8 cellular contexts compared by ENCODE assay signal in the genomic region with DNA sequence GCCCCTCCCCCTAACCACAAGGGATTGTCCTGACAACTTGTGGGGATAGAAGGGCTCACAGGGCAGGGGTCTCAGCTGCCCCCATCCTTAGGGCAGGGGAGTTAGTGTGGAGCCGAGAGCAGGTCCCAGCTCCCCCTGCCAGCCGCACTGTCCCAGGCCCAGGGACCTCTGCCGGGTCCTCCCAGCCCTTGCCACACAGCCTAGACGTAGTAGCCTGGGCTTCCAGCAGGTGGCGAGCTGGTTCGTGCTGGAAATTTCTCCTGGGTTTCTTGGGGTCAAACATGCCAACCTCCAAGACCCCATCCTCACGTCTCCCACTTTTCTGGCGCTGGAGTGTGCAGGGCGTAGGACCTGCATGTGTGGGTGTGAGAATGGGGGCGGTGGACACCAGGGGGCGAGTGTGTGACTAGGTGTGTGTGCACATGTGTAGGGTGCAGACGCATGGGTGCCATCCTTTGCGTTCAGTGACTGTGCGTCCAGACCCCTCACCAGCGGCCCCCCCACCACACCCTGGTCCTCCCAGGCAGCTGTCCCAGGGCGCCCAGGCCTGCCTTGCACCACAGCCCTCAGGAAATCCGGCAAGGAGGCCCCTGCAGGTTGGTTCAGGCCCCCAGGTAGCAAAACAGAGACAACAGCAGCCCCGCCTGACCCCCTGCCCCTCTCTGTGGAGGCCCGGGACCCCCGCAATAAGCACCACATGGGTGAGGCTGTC. TPM values are rescaled to one million over a fixed set of nuclear protein-coding genes. Genes with fewer than 3 reads are reported as not detected.
DNase-seq lines count a peak whose midpoint lies in the region; ATAC-seq and TF ChIP-seq lines count a peak whose summit lies in the region.

No MANE protein-coding gene starts in this region.

- no peaks in the 10 kb centered on the region for H3K36me3 Mint-ChIP-seq in activated naive CD4-positive, alpha-beta T cell treated with anti-CD3 and anti-CD28 coated beads, Interleukin-2, amount 10 ng/mL, durations not matched to agents 7 days and 5 days

- no peak for ATAC-seq in GM18498 (IDR thresholded peaks at IDR 0.05; ENCODE audit: unreplicated experiment)

- intact Hi-C loops in lower leg skin (cut with DNase I; ENCODE audit: low total_unique reads), result no loop called here

- CTCF ChIA-PET in activated naive CD4-positive, alpha-beta T cell treated with anti-CD3 and anti-CD28 coated beads, Interleukin-2, amount 10 ng/mL, durations not matched to agents 7 days and 5 days (lab: Charles Lee), result interaction anchor here (1.0 to 8.9 kb wide), 8 partner anchors 16 to 182 kb away, joined by 3 to 109 read pairs (median 4); no protein-coding TSS in a partner anchor

- no peaks in the 10 kb centered on the region for H3K9me3 Mint-ChIP-seq in activated naive CD4-positive, alpha-beta T cell treated with anti-CD3 and anti-CD28 coated beads, Interleukin-2, amount 10 ng/mL, durations not matched to agents 7 days and 5 days

- H3K4me1 Mint-ChIP-seq in activated naive CD4-positive, alpha-beta T cell treated with anti-CD3 and anti-CD28 coated beads, Interleukin-2, amount 10 ng/mL, durations not matched to agents 7 days and 5 days, result peaks cover 3% of the 10 kb centered on the region

- TF ChIP-seq CTCF in GM12865 (IDR thresholded peaks at IDR 0.05; ENCODE audit: insufficient read depth, low read depth, low read length, missing control alignments) (peak; percentile 79), NB4 (IDR thresholded peaks at IDR 0.05; ENCODE audit: low read depth, low read length) (peak; percentile 91), lower leg skin (IDR thresholded peaks at IDR 0.05) (peak in 1 of 3 donors; percentile 22)

- no peak overlapping the region for H3K4me3 ChIP-seq in GM12865 (ENCODE audit: low read depth, low read length)
- no peak overlapping the region for H3K4me3 ChIP-seq in NB4 (ENCODE audit: low read depth, low read length)
- no peak overlapping the region for H3K4me3 ChIP-seq in lower leg skin (ENCODE audit: low read depth, poor library complexity, severe bottlenecking)

- H3K27ac Mint-ChIP-seq in activated naive CD4-positive, alpha-beta T cell treated with anti-CD3 and anti-CD28 coated beads, Interleukin-2, amount 10 ng/mL, durations not matched to agents 7 days and 5 days, result no peak overlapping the region

- no peak for TF ChIP-seq POLR2A in NB4 (IDR thresholded peaks at IDR 0.05; ENCODE audit: extremely low read depth, insufficient read length)
- no peak for TF ChIP-seq POLR2A in lower leg skin (IDR thresholded peaks at IDR 0.05)

- no peak overlapping the region for H3K4me3 Mint-ChIP-seq in activated naive CD4-positive, alpha-beta T cell treated with anti-CD3 and anti-CD28 coated beads, Interleukin-2, amount 10 ng/mL, durations not matched to agents 7 days and 5 days

- 61 to 63% methylated on average over 15 to 20 of the region's 20 CpGs for WGBS in lower leg skin, 2 donors

- DNase-seq in GM12865 (ENCODE audit: low read depth) (peak; percentile 42), NB4 (ENCODE audit: low read depth) (peak; percentile 53), iPS-NIHi11 (ENCODE audit: low spot score) (peak; percentile 81), lower leg skin (ENCODE audit: low spot score in 2 of 2) (no peak), NCI-H345 (lab: John Stamatoyannopoulos, UW) (no peak)
- DNase-seq in activated naive CD4-positive, alpha-beta T cell treated with anti-CD3 and anti-CD28 coated beads, Interleukin-2, amount 10 ng/mL, durations not matched to agents 7 days and 5 days, result peak; percentile 65
- peak; percentile 50 for DNase-seq in stimulated activated CD4-positive, alpha-beta T cell treated with anti-CD3 and anti-CD28 coated beads, Interleukin-4, amount 100 ng/mL, for 24 hours

- no peaks in the 10 kb centered on the region for H3K27me3 Mint-ChIP-seq in activated naive CD4-positive, alpha-beta T cell treated with anti-CD3 and anti-CD28 coated beads, Interleukin-2, amount 10 ng/mL, durations not matched to agents 7 days and 5 days

RNA-seq across cellular contexts. Expression of a gene that starts 29.5 kb away (rescaled TPM):
- total RNA-seq in lower leg skin, result 1 to 10 TPM; 1.3 to 2.7 (median 1.8) TPM

RNA-seq across cellular contexts. Expression of a gene that starts 41.5 kb away (rescaled TPM):
- total RNA-seq in lower leg skin, result 10 to 100 TPM in 1 of 4 donors, 1 to 10 TPM in 3; 1.5 to 10.2 (median 3.6) TPM

Comparison
In these comparisons a context has a peak if more than half of its experiments do, and no peak if none do; other contexts are left out.
1. DNase-seq: peak in GM12865 (single experiment), NB4 (single experiment), activated naive CD4-positive, alpha-beta T cell treated with anti-CD3 and anti-CD28 coated beads, Interleukin-2, amount 10 ng/mL, durations not matched to agents 7 days and 5 days (single experiment), iPS-NIHi11 (single experiment) and stimulated activated CD4-positive, alpha-beta T cell treated with anti-CD3 and anti-CD28 coated beads, Interleukin-4, amount 100 ng/mL, for 24 hours (single experiment); none in lower leg skin (0 of 2) and NCI-H345 (single experiment).